Comparison of ENCODE assay signal across 8 cellular contexts in the genomic region with DNA sequence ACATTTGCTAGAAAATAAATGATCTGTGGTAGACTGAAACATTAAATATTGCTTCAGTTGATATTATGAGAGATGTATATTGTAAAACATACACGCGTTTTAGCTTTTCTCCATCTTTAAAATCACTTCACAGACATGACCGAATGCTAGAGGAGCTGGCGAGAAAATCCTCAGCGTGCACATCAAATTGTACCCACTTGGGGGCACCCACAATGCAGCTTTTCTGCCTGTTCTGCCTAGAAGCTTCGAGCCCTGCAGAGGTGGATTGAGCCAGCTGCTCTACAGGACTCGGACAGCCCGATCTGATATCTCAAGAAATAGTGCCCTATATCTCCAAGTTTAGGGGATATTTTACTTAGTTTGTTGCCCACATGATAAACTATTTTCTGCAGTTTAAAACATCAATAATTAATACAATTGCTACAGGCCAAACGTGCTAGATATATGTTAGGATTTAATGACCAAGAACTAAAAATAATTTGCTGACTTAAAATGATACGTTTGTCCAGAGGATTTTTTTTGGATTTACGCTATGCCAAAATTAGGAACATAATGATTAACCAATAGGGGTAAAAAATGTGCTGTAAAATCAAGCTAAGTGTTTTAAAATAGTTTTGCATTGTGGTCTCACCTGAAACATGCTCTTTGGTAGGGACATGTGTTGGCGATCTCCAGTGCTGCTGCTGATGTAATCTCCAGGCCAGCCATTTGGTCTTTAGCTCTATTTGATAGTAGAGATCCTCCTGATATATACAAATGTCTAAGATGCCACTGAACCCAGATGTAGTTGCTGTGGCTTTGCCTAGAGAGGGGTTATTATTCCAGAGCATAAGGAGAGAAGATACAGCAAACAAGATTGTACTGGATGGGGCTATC. TPM values are rescaled to one million over a fixed set of nuclear protein-coding genes. Genes with fewer than 3 reads are reported as not detected.
A peak's percentile ranks its signal among the peaks of the same experiment; 100 is the strongest.
DNase-seq lines count a peak whose midpoint lies in the region; ATAC-seq and TF ChIP-seq lines count a peak whose summit lies in the region.

No MANE protein-coding gene starts in this region.

- H4K20me1 ChIP-seq in DND-41 (ENCODE audit: insufficient read depth, low read length) (no peaks in the 10 kb centered on the region), KMS-11 (ENCODE audit: insufficient read depth) (no peaks in the 10 kb centered on the region), hepatocyte (ENCODE audit: insufficient read depth, poor library complexity, severe bottlenecking) (no peaks in the 10 kb centered on the region)

- H3K4me3 Mint-ChIP-seq in activated naive CD4-positive, alpha-beta T cell treated with anti-CD3 and anti-CD28 coated beads for 36 hours, result no peak overlapping the region

- no peak overlapping the region for H3K27ac ChIP-seq in DND-41 (ENCODE audit: low read length)
- no peak overlapping the region for H3K27ac ChIP-seq in KMS-11
- H3K27ac ChIP-seq in hepatocyte, result no peak overlapping the region
- H3K27ac ChIP-seq in coronary artery, result no peak overlapping the region

- peaks cover 7% of the 10 kb centered on the region for H3K27me3 Mint-ChIP-seq in activated naive CD4-positive, alpha-beta T cell treated with anti-CD3 and anti-CD28 coated beads for 36 hours (ENCODE audit: low read depth)

- peak; percentile 82 for ATAC-seq in DND-41 (ENCODE audit: insufficient read depth, low read depth)
- ATAC-seq in GM21526 (IDR thresholded peaks at IDR 0.05; ENCODE audit: low FRiP score, unreplicated experiment), result peak; percentile 82

- H3K27me3 ChIP-seq in DND-41 (ENCODE audit: insufficient read depth, low read length, poor library complexity) (peaks cover 12% of the 10 kb centered on the region), KMS-11 (ENCODE audit: insufficient read depth, low read depth) (no peaks in the 10 kb centered on the region), hepatocyte (no peaks in the 10 kb centered on the region)

- H3K9me3 ChIP-seq in DND-41 (ENCODE audit: insufficient read depth, low read length, severe bottlenecking), result no peaks in the 10 kb centered on the region
- no peaks in the 10 kb centered on the region for H3K9me3 ChIP-seq in hepatocyte (ENCODE audit: low read depth)

- no peaks in the 10 kb centered on the region for H3K4me1 ChIP-seq in DND-41 (ENCODE audit: insufficient read depth, low read length)
- peaks cover 25% of the 10 kb centered on the region for H3K4me1 ChIP-seq in KMS-11 (ENCODE audit: low read depth, poor library complexity, severe bottlenecking)
- no peaks in the 10 kb centered on the region for H3K4me1 ChIP-seq in hepatocyte (ENCODE audit: insufficient read depth)

- CTCF ChIA-PET in activated naive CD4-positive, alpha-beta T cell treated with anti-CD3 and anti-CD28 coated beads for 36 hours (lab: Charles Lee), result interaction anchor here (0.5 to 2.5 kb wide), 15 partner anchors 9 to 1448 kb away, joined by 3 to 28 read pairs (median 5); no protein-coding TSS in a partner anchor

- no peaks in the 10 kb centered on the region for H3K36me3 Mint-ChIP-seq in activated naive CD4-positive, alpha-beta T cell treated with anti-CD3 and anti-CD28 coated beads for 36 hours (ENCODE audit: low read depth)

- no peak overlapping the region for H3K4me2 ChIP-seq in DND-41 (ENCODE audit: insufficient read depth, low read length)
- H3K4me2 ChIP-seq in KMS-11, result no peak overlapping the region
- H3K4me2 ChIP-seq in hepatocyte, result peak overlapping the region; percentile 56

- H3K9me3 Mint-ChIP-seq in activated naive CD4-positive, alpha-beta T cell treated with anti-CD3 and anti-CD28 coated beads for 36 hours, result no peaks in the 10 kb centered on the region

- TF ChIP-seq CTCF in DND-41 (IDR thresholded peaks at IDR 0.05; ENCODE audit: borderline replicate concordance, extremely low read depth, low read length, poor library complexity, severe bottlenecking), result peak; percentile 66
- peak; percentile 50 for TF ChIP-seq CTCF in KMS-11 (conservative IDR thresholded peaks at IDR 0.05; ENCODE audit: low read depth, low read length)
- peak; percentile 73 for TF ChIP-seq CTCF in hepatocyte (IDR thresholded peaks at IDR 0.05; ENCODE audit: poor library complexity)
- no peak for TF ChIP-seq CTCF in coronary artery (IDR thresholded peaks at IDR 0.05)

- no peaks in the 10 kb centered on the region for H3K9me2 ChIP-seq in hepatocyte (replicated peaks; ENCODE audit: insufficient read depth)

- H3K9ac ChIP-seq in DND-41 (ENCODE audit: low read depth, low read length) (no peak overlapping the region), KMS-11 (no peak overlapping the region)

- H3K27ac Mint-ChIP-seq in activated naive CD4-positive, alpha-beta T cell treated with anti-CD3 and anti-CD28 coated beads for 36 hours, result no peak overlapping the region

- H3K4me1 Mint-ChIP-seq in activated naive CD4-positive, alpha-beta T cell treated with anti-CD3 and anti-CD28 coated beads for 36 hours (ENCODE audit: low read depth), result peaks cover 2% of the 10 kb centered on the region

- no peaks in the 10 kb centered on the region for H3K79me2 ChIP-seq in DND-41 (ENCODE audit: insufficient read depth, low read length)
- H3K79me2 ChIP-seq in KMS-11 (ENCODE audit: insufficient read depth, low read depth), result no peaks in the 10 kb centered on the region
- H3K79me2 ChIP-seq in hepatocyte, result no peaks in the 10 kb centered on the region

- DNase-seq in DND-41, result peak; percentile 38
- peak; percentile 63 for DNase-seq in RKO (ENCODE audit: low spot score)
- DNase-seq in activated naive CD4-positive, alpha-beta T cell treated with anti-CD3 and anti-CD28 coated beads for 36 hours, result peak; percentile 67
- DNase-seq in hepatocyte (ENCODE audit: low spot score), result peak; percentile 79
- peak; percentile 27 for DNase-seq in stimulated activated CD4-positive, alpha-beta T cell treated with anti-CD3 and anti-CD28 coated beads, Interleukin-12 subunit alpha, Interleukin-12 subunit beta, amount 100 ng/mL, for 4 hours
- DNase-seq in coronary artery (ENCODE audit: low spot score), result no peak

- 33% methylated on average over 12 of the region's 12 CpGs for WGBS in hepatocyte (ENCODE audit: low lambda C conversion rate, missing lambda C conversion rate)

- H3K4me3 ChIP-seq in DND-41 (ENCODE audit: low read depth in 1 of 2, low read length in 2 of 2) (no peak overlapping the region), KMS-11 (IDR thresholded peaks at IDR 0.05; ENCODE audit: insufficient read depth, low read depth, low read length) (no peak overlapping the region), hepatocyte (no peak overlapping the region), coronary artery (no peak overlapping the region)

- intact Hi-C loops in activated naive CD4-positive, alpha-beta T cell treated with anti-CD3 and anti-CD28 coated beads for 36 hours (cut with micrococcal nuclease), result loop anchor here (1.0 to 2.0 kb wide), 2 partner anchors 78 to 125 kb away; no protein-coding TSS in a partner anchor

- no peaks in the 10 kb centered on the region for H3K36me3 ChIP-seq in DND-41 (ENCODE audit: insufficient read depth, low read length)
- H3K36me3 ChIP-seq in KMS-11 (ENCODE audit: insufficient read depth), result no peaks in the 10 kb centered on the region
- H3K36me3 ChIP-seq in hepatocyte (replicated peaks; ENCODE audit: insufficient read depth, low read depth), result no peaks in the 10 kb centered on the region

- H2AFZ ChIP-seq in DND-41 (ENCODE audit: low read depth, low read length), result no peak overlapping the region
- no peak overlapping the region for H2AFZ ChIP-seq in KMS-11 (ENCODE audit: low read depth)
- peak overlapping the region; percentile 20 for H2AFZ ChIP-seq in hepatocyte

RNA-seq across cellular contexts. Expression of gene ATP5MC3, which starts 22.3 kb away (rescaled TPM):
- 100 to 1,000 TPM; 308 to 310 TPM for total RNA-seq in activated naive CD4-positive, alpha-beta T cell treated with anti-CD3 and anti-CD28 coated beads for 36 hours
- total RNA-seq in hepatocyte, result 281 and 286 TPM in 2 replicates
- 529 and 563 TPM in 2 replicates for polyA plus RNA-seq in hepatocyte

RNA-seq across cellular contexts. Expression of gene ATF2, which starts 35.9 kb away (rescaled TPM):
- total RNA-seq in activated naive CD4-positive, alpha-beta T cell treated with anti-CD3 and anti-CD28 coated beads for 36 hours, result 10 to 100 TPM; 48.0 to 53.3 TPM
- total RNA-seq in hepatocyte, result 52.1 and 53.5 TPM in 2 replicates
- polyA plus RNA-seq in hepatocyte, result 23.0 and 24.0 TPM in 2 replicates
